ENCODE assay signal across 28 cellular contexts in the genomic region with DNA sequence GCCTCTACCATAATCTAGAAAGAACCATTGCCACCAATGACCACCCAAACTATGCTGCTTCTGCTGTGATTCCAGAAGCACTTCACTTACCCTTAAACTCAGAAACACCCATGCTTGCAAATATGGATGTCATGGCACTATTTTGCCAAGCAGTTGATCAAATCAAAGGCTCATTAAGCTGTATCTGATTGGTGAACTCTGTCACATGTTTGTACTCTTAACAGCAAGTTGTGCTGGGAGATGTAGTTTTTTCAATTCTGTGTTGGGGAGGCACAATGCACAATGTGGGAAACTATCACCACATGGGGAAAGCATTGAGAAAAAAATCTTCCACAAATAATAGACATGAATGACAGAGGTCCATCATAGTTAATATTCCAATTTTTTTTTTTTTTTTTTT. TPM values are rescaled to one million over a fixed set of nuclear protein-coding genes. Genes with fewer than 3 reads are reported as not detected.
A peak's percentile ranks its signal among the peaks of the same experiment; 100 is the strongest.
DNase-seq lines count a peak whose midpoint lies in the region; ATAC-seq and TF ChIP-seq lines count a peak whose summit lies in the region.
"Had no signal": no experiment of that assay in that cellular context is flagged by ENCODE, and none has a peak within 500 bp of the region (broad histone marks: within the 10 kb centered on the region; RNA-seq: fewer than 3 reads in every experiment).

No MANE protein-coding gene starts in this region.

- no peak overlapping the region for H3K4me3 ChIP-seq in mesendoderm (ENCODE audit: low read length)
- H3K4me3 ChIP-seq: BLaER1 treated with 17β-estradiol and CSF1 and Interleukin-3, amounts not matched to agents 10 nM and 100 nM; SK-N-MC had no signal

- peak overlapping the region; percentile 45 for H3K56ac ChIP-seq in mesendoderm (ENCODE audit: low read length)

- peaks cover 40% of the 10 kb centered on the region for H3K27me3 Mint-ChIP-seq in WTC11 (ENCODE audit: low read depth)
- H3K27me3 Mint-ChIP-seq in activated T-helper 2 cell treated with anti-CD3 and anti-CD28 coated beads, Interferon-gamma antibody, Interleukin-2, Interleukin-4, amounts not matched to agents 10 μg/mL and 5 μg/mL and 100 μg/mL, durations not matched to agents 14 hours and 24 hours and 36 hours (ENCODE audit: low read depth) = peaks cover 6% of the 10 kb centered on the region
- H3K27me3 Mint-ChIP-seq in effector memory CD8-positive, alpha-beta T cell = peaks cover 25 to 29% of the 10 kb centered on the region in 2 donors

- no peak overlapping the region for H3K27ac Mint-ChIP-seq in WTC11
- no peak overlapping the region for H3K27ac Mint-ChIP-seq in activated T-helper 2 cell treated with anti-CD3 and anti-CD28 coated beads, Interferon-gamma antibody, Interleukin-2, Interleukin-4, amounts not matched to agents 10 μg/mL and 5 μg/mL and 100 μg/mL, durations not matched to agents 14 hours and 24 hours and 36 hours
- H3K27ac Mint-ChIP-seq in effector memory CD8-positive, alpha-beta T cell = no peak overlapping the region
- H3K27ac Mint-ChIP-seq: CD4-positive, alpha-beta memory T cell; HFFc6 had no signal

- H3K4ac ChIP-seq in mesendoderm (ENCODE audit: low read depth, low read length) = peak overlapping the region; percentile 16

- H4K8ac ChIP-seq in mesendoderm (ENCODE audit: low read depth, low read length) = peak overlapping the region; percentile 39

- H3K79me2 ChIP-seq in mesendoderm (ENCODE audit: control insufficient read depth, insufficient read depth, low read length) = no peaks in the 10 kb centered on the region

- H3K9ac ChIP-seq in mesendoderm (ENCODE audit: low read length) = no peak overlapping the region
- H3K9ac ChIP-seq: BLaER1 treated with 17β-estradiol and CSF1 and Interleukin-3, amounts not matched to agents 10 nM and 100 nM had no signal

- H3K36me3 ChIP-seq in mesendoderm (ENCODE audit: control insufficient read depth, insufficient read depth, low read length) = no peaks in the 10 kb centered on the region
- H3K36me3 ChIP-seq: BLaER1 treated with 17β-estradiol and CSF1 and Interleukin-3, amounts not matched to agents 10 nM and 100 nM had no signal

- peak overlapping the region; percentile 94 for H2BK15ac ChIP-seq in mesendoderm (replicated peaks; ENCODE audit: low read depth)

- peak overlapping the region; percentile 20 for H3K27ac ChIP-seq in mesendoderm (ENCODE audit: low read depth, low read length)
- H3K27ac ChIP-seq: BLaER1 treated with 17β-estradiol and CSF1 and Interleukin-3, amounts not matched to agents 10 nM and 100 nM; RWPE1; SK-N-MC had no signal

- no peak overlapping the region for H3K23ac ChIP-seq in mesendoderm (ENCODE audit: low read length)

- POLR2A ChIA-PET in WTC11 (lab: Charles Lee) = no interaction called here

- no peak overlapping the region for H3K4me2 ChIP-seq in mesendoderm (ENCODE audit: low read length)
- H3K4me2 ChIP-seq: BLaER1 treated with 17β-estradiol and CSF1 and Interleukin-3, amounts not matched to agents 10 nM and 100 nM had no signal

- H2BK5ac ChIP-seq in mesendoderm (ENCODE audit: low read length) = peak overlapping the region; percentile 24

- intact Hi-C loops in activated T-helper 2 cell treated with anti-CD3 and anti-CD28 coated beads, Interferon-gamma antibody, Interleukin-2, Interleukin-4, amounts not matched to agents 10 μg/mL and 5 μg/mL and 100 μg/mL, durations not matched to agents 14 hours and 24 hours and 36 hours (cut with micrococcal nuclease) = no loop called here

- peak overlapping the region; percentile 45 for H3K18ac ChIP-seq in mesendoderm (ENCODE audit: low read length)

- ATAC-seq in HG02981 (IDR thresholded peaks at IDR 0.05; ENCODE audit: unreplicated experiment) (peak; percentile 51), WTC11 (no peak), HG03159 (IDR thresholded peaks at IDR 0.05; ENCODE audit: unreplicated experiment) (no peak)
- no peak for ATAC-seq in effector memory CD8-positive, alpha-beta T cell (replicated peaks)

- no peak overlapping the region for H2AK5ac ChIP-seq in mesendoderm (ENCODE audit: low read length)

- DNase-seq in DMS53 (lab: John Stamatoyannopoulos, UW) (peak; percentile 4), DMS53 treated with DMSO at 0.1 percent for 48 hours (lab: John Stamatoyannopoulos, UW; ENCODE audit: unreplicated experiment) (no peak), WTC11 (ENCODE audit: low spot score) (no peak), mesendoderm (peak; percentile 51)
- DNase-seq in activated T-helper 2 cell treated with anti-CD3 and anti-CD28 coated beads, Interferon-gamma antibody, Interleukin-2, Interleukin-4, amounts not matched to agents 10 μg/mL and 5 μg/mL and 100 μg/mL, durations not matched to agents 14 hours and 24 hours and 36 hours (ENCODE audit: low spot score) = no peak
- no peak for DNase-seq in effector memory CD8-positive, alpha-beta T cell
- DNase-seq: 8988T; Caco-2; CD4-positive, alpha-beta memory T cell; EL; GF-D8; H7; HFFc6; KG1; NCI-H1092; NCI-H1436; NCI-H187 treated with DMSO at 0.1 percent for 48 hours; NCI-H2107; NCI-H446 treated with DMSO at 0.1 percent for 48 hours; NCI-H69; NK-92 treated with Interleukin-12 subunit alpha and Interleukin-12 subunit beta, amount 100 ng/mL, for 24 hours; SHP77 treated with DMSO at 0.1 percent for 48 hours had no signal

- H3K4me1 Mint-ChIP-seq in WTC11 = peaks cover 21% of the 10 kb centered on the region
- H3K4me1 Mint-ChIP-seq in activated T-helper 2 cell treated with anti-CD3 and anti-CD28 coated beads, Interferon-gamma antibody, Interleukin-2, Interleukin-4, amounts not matched to agents 10 μg/mL and 5 μg/mL and 100 μg/mL, durations not matched to agents 14 hours and 24 hours and 36 hours (ENCODE audit: low read depth) = no peaks in the 10 kb centered on the region
- H3K4me1 Mint-ChIP-seq in effector memory CD8-positive, alpha-beta T cell (ENCODE audit: low read depth in 2 of 2) = no peaks in the 10 kb centered on the region
- H3K4me1 Mint-ChIP-seq: CD4-positive, alpha-beta memory T cell had no signal

- TF ChIP-seq CTCF in WTC11 (IDR thresholded peaks at IDR 0.05) = no peak

- H2BK120ac ChIP-seq in mesendoderm (ENCODE audit: low read depth, low read length) = no peak overlapping the region

- no peaks in the 10 kb centered on the region for H3K9me3 Mint-ChIP-seq in WTC11
- no peaks in the 10 kb centered on the region for H3K9me3 Mint-ChIP-seq in activated T-helper 2 cell treated with anti-CD3 and anti-CD28 coated beads, Interferon-gamma antibody, Interleukin-2, Interleukin-4, amounts not matched to agents 10 μg/mL and 5 μg/mL and 100 μg/mL, durations not matched to agents 14 hours and 24 hours and 36 hours
- H3K9me3 Mint-ChIP-seq in effector memory CD8-positive, alpha-beta T cell = no peaks in the 10 kb centered on the region
- H3K9me3 Mint-ChIP-seq: CD4-positive, alpha-beta memory T cell; HFFc6 had no signal

- H3K4me3 Mint-ChIP-seq in WTC11 = no peak overlapping the region
- no peak overlapping the region for H3K4me3 Mint-ChIP-seq in activated T-helper 2 cell treated with anti-CD3 and anti-CD28 coated beads, Interferon-gamma antibody, Interleukin-2, Interleukin-4, amounts not matched to agents 10 μg/mL and 5 μg/mL and 100 μg/mL, durations not matched to agents 14 hours and 24 hours and 36 hours (ENCODE audit: low read depth)
- H3K4me3 Mint-ChIP-seq in effector memory CD8-positive, alpha-beta T cell = no peak overlapping the region
- H3K4me3 Mint-ChIP-seq: CD4-positive, alpha-beta memory T cell; HFFc6 had no signal

- no peak overlapping the region for H4K5ac ChIP-seq in mesendoderm (ENCODE audit: low read length)

- H3K4me1 ChIP-seq in mesendoderm (ENCODE audit: control insufficient read depth, low read depth, low read length) = peaks cover 10% of the 10 kb centered on the region
- H3K4me1 ChIP-seq: BLaER1 treated with 17β-estradiol and CSF1 and Interleukin-3, amounts not matched to agents 10 nM and 100 nM had no signal

- no peaks in the 10 kb centered on the region for H3K36me3 Mint-ChIP-seq in WTC11
- H3K36me3 Mint-ChIP-seq in activated T-helper 2 cell treated with anti-CD3 and anti-CD28 coated beads, Interferon-gamma antibody, Interleukin-2, Interleukin-4, amounts not matched to agents 10 μg/mL and 5 μg/mL and 100 μg/mL, durations not matched to agents 14 hours and 24 hours and 36 hours (ENCODE audit: low read depth) = no peaks in the 10 kb centered on the region
- H3K36me3 Mint-ChIP-seq in effector memory CD8-positive, alpha-beta T cell (ENCODE audit: insufficient read depth) = peaks cover 3% of the 10 kb centered on the region
- H3K36me3 Mint-ChIP-seq: CD4-positive, alpha-beta memory T cell had no signal

- CTCF ChIA-PET in WTC11 (lab: Charles Lee) = no interaction called here

- H3K79me1 ChIP-seq in mesendoderm (ENCODE audit: low read length) = no peaks in the 10 kb centered on the region

- no peaks in the 10 kb centered on the region for H3K27me3 ChIP-seq in mesendoderm (ENCODE audit: insufficient read depth, low read length, poor library complexity)
- H3K27me3 ChIP-seq: BLaER1 treated with 17β-estradiol and CSF1 and Interleukin-3, amounts not matched to agents 10 nM and 100 nM had no signal

TF ChIP-seq in WTC11, 78 proteins besides CTCF, POLR2A, EP300 and RAD21 (continues in another document):
- TF ChIP-seq ZBTB43 (CRISPR knock-in tag; IDR thresholded peaks at IDR 0.05) = no peak
- TF ChIP-seq SOX15 (CRISPR knock-in tag; IDR thresholded peaks at IDR 0.05) = no peak
- TF ChIP-seq ATF3 (CRISPR knock-in tag; conservative IDR thresholded peaks at IDR 0.05) = no peak

RNA-seq across cellular contexts. Expression of gene SPCS3, which starts 19.2 kb away (rescaled TPM):
- 117 to 127 TPM (median 125 TPM) in 3 replicates for total RNA-seq in WTC11 (2021)
- polyA plus RNA-seq in mesendoderm (2013, experiment 1 of 2) = 71.5 TPM
- polyA plus RNA-seq in mesendoderm (2013, experiment 2 of 2) = 69.3 TPM
- 197 and 208 TPM in 2 replicates for total RNA-seq in activated T-helper 2 cell treated with anti-CD3 and anti-CD28 coated beads, Interferon-gamma antibody, Interleukin-2, Interleukin-4, amounts not matched to agents 10 μg/mL and 5 μg/mL and 100 μg/mL, durations not matched to agents 14 hours and 24 hours and 36 hours

RNA-seq across cellular contexts. Expression of gene ASB5, which starts 31.5 kb away (rescaled TPM):
- 0.18 TPM in 1 of 3 replicates, not detected in the others for total RNA-seq in WTC11 (2021)
- polyA plus RNA-seq in mesendoderm (2013, experiment 1 of 2) = 2.3 TPM
- polyA plus RNA-seq in mesendoderm (2013, experiment 2 of 2) = 2.3 TPM
- total RNA-seq in activated T-helper 2 cell treated with anti-CD3 and anti-CD28 coated beads, Interferon-gamma antibody, Interleukin-2, Interleukin-4, amounts not matched to agents 10 μg/mL and 5 μg/mL and 100 μg/mL, durations not matched to agents 14 hours and 24 hours and 36 hours = not detected in 2 replicates
- total RNA-seq: Caco-2; CD4-positive, alpha-beta memory T cell; T-helper 2 cell treated with Interferon-gamma antibody and Interleukin-4, amounts not matched to agents 100 ng/mL and 5 ng/mL, for 36 hours had no signal
- polyA plus RNA-seq: CD4-positive, alpha-beta memory T cell had no signal

Comparison
In these comparisons a context has a peak if more than half of its experiments do, and no peak if none do; other contexts are left out.
1. DNase-seq: peak in DMS53 (single experiment) and mesendoderm (single experiment); none in DMS53 treated with DMSO at 0.1 percent for 48 hours (single experiment), WTC11 (single experiment), activated T-helper 2 cell treated with anti-CD3 and anti-CD28 coated beads, Interferon-gamma antibody, Interleukin-2, Interleukin-4, amounts not matched to agents 10 μg/mL and 5 μg/mL and 100 μg/mL, durations not matched to agents 14 hours and 24 hours and 36 hours (single experiment) and effector memory CD8-positive, alpha-beta T cell (0 of 3).